ENCODE assay signal across 8 cellular contexts in genomic region chr12:108630481-108631207, GRCh38. TPM values are rescaled to one million over a fixed set of nuclear protein-coding genes. Genes with fewer than 3 reads are reported as not detected.
DNase-seq lines count a peak whose midpoint lies in the region; ATAC-seq and TF ChIP-seq lines count a peak whose summit lies in the region.

No MANE protein-coding gene starts in this region.

- H3K4me1 ChIP-seq in skeletal muscle satellite cell (ENCODE audit: control insufficient read depth, insufficient read depth, low read length) = peaks cover 58% of the 10 kb centered on the region
- H3K4me1 ChIP-seq in gastrocnemius medialis = peaks cover 0 to 7% of the 10 kb centered on the region in 2 donors

- H3K27ac Mint-ChIP-seq in endothelial cell (ENCODE audit: unreplicated experiment) = peak overlapping the region; percentile 36

- no peak overlapping the region for H3K27ac ChIP-seq in gastrocnemius medialis

- no peaks in the 10 kb centered on the region for H3K9me3 Mint-ChIP-seq in endothelial cell (ENCODE audit: unreplicated experiment)

- no peaks in the 10 kb centered on the region for H3K9me3 ChIP-seq in skeletal muscle satellite cell (replicated peaks; ENCODE audit: low read length)
- no peaks in the 10 kb centered on the region for H3K9me3 ChIP-seq in gastrocnemius medialis

- H3K27me3 ChIP-seq in skeletal muscle satellite cell (ENCODE audit: control insufficient read depth, insufficient read depth, low read length) (no peaks in the 10 kb centered on the region), gastrocnemius medialis (peaks cover 0 to 3% (median 0%) of the 10 kb centered on the region in 3 donors)

- peaks cover 23% of the 10 kb centered on the region for H3K4me1 Mint-ChIP-seq in endothelial cell (ENCODE audit: unreplicated experiment)

- intact Hi-C loops in gastrocnemius medialis (cut with DNase I; ENCODE audit: low total_unique reads) = no loop called here

- H3K9ac ChIP-seq in skeletal muscle satellite cell (ENCODE audit: low read depth, low read length) = peak overlapping the region; percentile 44

- in situ Hi-C loops in gastrocnemius medialis (cut with MboI; ENCODE audit: low sequenced_read_pairs in 4 of 4) = loop anchor here (25.0 kb wide), 2 partner anchors 332 to 457 kb away; partner anchors contain the start of genes ALKBH2 (in 2 of the 4) and UNG (in 2 of the 4)

- H3K4me3 ChIP-seq in GM12865 (ENCODE audit: low read depth, low read length) = peak overlapping the region; percentile 74
- H3K4me3 ChIP-seq in skeletal muscle satellite cell (ENCODE audit: low read length) = no peak overlapping the region
- no peak overlapping the region for H3K4me3 ChIP-seq in gastrocnemius medialis

- H3K36me3 ChIP-seq in skeletal muscle satellite cell (ENCODE audit: insufficient read depth, low read length) (no peaks in the 10 kb centered on the region), gastrocnemius medialis (no peaks in the 10 kb centered on the region)

- peak overlapping the region; percentile 15 for H3K4me2 ChIP-seq in skeletal muscle satellite cell (ENCODE audit: low read length)

- no peak for DNase-seq in GM12865 (ENCODE audit: low read depth)
- peak; percentile 95 for DNase-seq in RPMI7951 (ENCODE audit: low read depth)
- no peak for DNase-seq in endothelial cell (ENCODE audit: low spot score)
- DNase-seq in gastrocnemius medialis = no peak
- DNase-seq in NCI-H1436 treated with DMSO at 0.1 percent for 48 hours (lab: John Stamatoyannopoulos, UW) = no peak

- ATAC-seq in GM19395 (IDR thresholded peaks at IDR 0.05; ENCODE audit: unreplicated experiment) (no peak), gastrocnemius medialis (no peak), GM18520 (IDR thresholded peaks at IDR 0.05; ENCODE audit: unreplicated experiment) (no peak)

- H3K27me3 Mint-ChIP-seq in endothelial cell (ENCODE audit: unreplicated experiment) = peaks cover 9% of the 10 kb centered on the region

- TF ChIP-seq CTCF in GM12865 (IDR thresholded peaks at IDR 0.05; ENCODE audit: insufficient read depth, low read depth, low read length, missing control alignments) = no peak
- TF ChIP-seq CTCF in endothelial cell (IDR thresholded peaks at IDR 0.05; ENCODE audit: unreplicated experiment) = no peak
- TF ChIP-seq CTCF in gastrocnemius medialis (IDR thresholded peaks at IDR 0.05 in 4 of 5, conservative IDR thresholded peaks at IDR 0.05 in 1 of 5) = no peak

- no peaks in the 10 kb centered on the region for H3K36me3 Mint-ChIP-seq in endothelial cell (ENCODE audit: low read depth, unreplicated experiment)

- H3K4me3 Mint-ChIP-seq in endothelial cell (ENCODE audit: unreplicated experiment) = no peak overlapping the region

- no peak for TF ChIP-seq POLR2A in gastrocnemius medialis (IDR thresholded peaks at IDR 0.05)

RNA-seq across cellular contexts. Expression of gene SELPLG, which starts 3.0 kb away (rescaled TPM):
- total RNA-seq in RPMI7951 (2014; rRNA removed; shearing (Covaris generic)) = 0.88 and 1.7 TPM in 2 replicates
- 1.6 TPM for total RNA-seq in endothelial cell (ENCODE audit: unreplicated experiment)
- 0.76 and 0.87 TPM in 2 replicates for total RNA-seq in skeletal muscle satellite cell (2012; rRNA removed)
- total RNA-seq in gastrocnemius medialis = 1 to 10 TPM in 3 of 4 donors, under 1 TPM in 1; 0.19 to 5.0 (median 2.6) TPM

RNA-seq across cellular contexts. Expression of gene TMEM119, which starts 32.8 kb away (rescaled TPM):
- total RNA-seq in RPMI7951 (2014; rRNA removed; shearing (Covaris generic)) = 173 and 232 TPM in 2 replicates
- 0.36 TPM for total RNA-seq in endothelial cell (ENCODE audit: unreplicated experiment)
- total RNA-seq in skeletal muscle satellite cell (2012; rRNA removed) = 37.0 and 48.7 TPM in 2 replicates
- total RNA-seq in gastrocnemius medialis = under 1 TPM in 1 of 4 donors, not detected in 3; 0.85 TPM

Comparison
In these comparisons a context has a peak if more than half of its experiments do, and no peak if none do; other contexts are left out.
1. RNA of gene TMEM119, which starts 32.8 kb away (total RNA-seq): 173 to 232 TPM in RPMI7951; 0.36 TPM in endothelial cell (single experiment) and 0.85 TPM in gastrocnemius medialis; every median in the first group is over 10 times any median in the second.